Comparison of ENCODE assay signal across 1 cellular context in the genomic region with DNA sequence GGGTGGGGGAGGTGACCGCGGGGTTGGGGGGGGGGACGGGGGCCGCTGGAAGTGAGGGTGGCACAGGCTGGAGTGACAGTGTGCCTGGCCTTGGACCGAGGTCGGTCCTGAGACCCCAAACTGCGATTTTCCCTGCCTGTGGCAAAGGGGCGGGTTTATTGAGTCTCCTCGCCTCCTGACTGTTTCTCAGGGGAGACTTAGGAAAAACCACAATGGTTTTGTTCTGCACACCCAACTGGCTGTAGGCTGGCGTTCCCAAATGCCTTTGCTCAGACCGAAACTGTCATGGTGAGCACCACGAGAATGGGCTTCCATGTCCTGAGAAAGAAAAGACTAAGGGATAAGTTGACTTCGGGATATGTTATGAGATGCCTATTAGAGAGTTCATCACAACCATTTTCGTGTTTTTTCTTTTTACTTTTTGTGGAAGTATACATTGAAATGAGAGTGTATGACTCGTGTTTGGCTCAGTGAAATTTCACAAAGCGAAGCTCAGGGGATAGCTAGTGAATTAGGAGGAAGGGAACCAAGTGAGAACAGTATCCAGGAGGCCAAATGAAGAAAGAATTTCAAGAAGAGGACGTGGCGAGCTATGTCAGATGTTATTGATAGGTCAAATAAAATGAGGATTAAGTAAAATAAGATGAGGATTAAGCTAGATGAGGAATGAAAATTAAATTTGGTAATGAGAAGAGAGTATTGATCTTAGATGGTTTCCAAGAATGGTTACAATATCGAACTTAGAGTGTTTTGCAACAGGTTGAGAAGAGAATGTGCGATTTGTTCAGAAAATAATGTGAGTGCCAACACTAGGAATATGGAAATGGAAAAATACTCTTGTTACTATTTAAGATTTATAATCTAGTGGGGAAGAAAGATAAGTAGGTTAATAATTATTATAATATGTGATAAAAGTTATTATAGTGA.
TF ChIP-seq lines count a peak whose summit lies in the region.

No MANE protein-coding gene starts in this region.

TF ChIP-seq in H1, 55 proteins besides CTCF, POLR2A, EP300 and RAD21:
- no peak for TF ChIP-seq TBP (IDR thresholded peaks at IDR 0.05; ENCODE audit: low read depth, low read length)
- TF ChIP-seq, protein P1, sequence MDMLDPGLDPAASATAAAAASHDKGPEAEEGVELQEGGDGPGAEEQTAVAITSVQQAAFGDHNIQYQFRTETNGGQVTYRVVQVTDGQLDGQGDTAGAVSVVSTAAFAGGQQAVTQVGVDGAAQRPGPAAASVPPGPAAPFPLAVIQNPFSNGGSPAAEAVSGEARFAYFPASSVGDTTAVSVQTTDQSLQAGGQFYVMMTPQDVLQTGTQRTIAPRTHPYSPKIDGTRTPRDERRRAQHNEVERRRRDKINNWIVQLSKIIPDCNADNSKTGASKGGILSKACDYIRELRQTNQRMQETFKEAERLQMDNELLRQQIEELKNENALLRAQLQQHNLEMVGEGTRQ (IDR thresholded peaks at IDR 0.05; ENCODE audit: low read length) = no peak
- no peak for TF ChIP-seq CBX8 (IDR thresholded peaks at IDR 0.05; ENCODE audit: borderline replicate concordance, low read depth, low read length)
- no peak for TF ChIP-seq SIRT6 (IDR thresholded peaks at IDR 0.05; ENCODE audit: low read length)
- TF ChIP-seq TEAD4 (IDR thresholded peaks at IDR 0.05; ENCODE audit: low read depth, low read length) = no peak
- TF ChIP-seq HDAC6 (IDR thresholded peaks at IDR 0.05; ENCODE audit: low read depth, low read length) = no peak
- TF ChIP-seq MAFK (IDR thresholded peaks at IDR 0.05; ENCODE audit: low read depth, low read length) = no peak
- TF ChIP-seq CHD1 (IDR thresholded peaks at IDR 0.05; ENCODE audit: low read depth, low read length) = no peak
- TF ChIP-seq GTF2F1 (IDR thresholded peaks at IDR 0.05; ENCODE audit: borderline replicate concordance, low read depth, low read length) = no peak
- no peak for TF ChIP-seq CEBPB (IDR thresholded peaks at IDR 0.05; ENCODE audit: low read depth, low read length)
- TF ChIP-seq ASH2L (IDR thresholded peaks at IDR 0.05; ENCODE audit: low read length) = no peak
- TF ChIP-seq BCL11A (IDR thresholded peaks at IDR 0.05; ENCODE audit: low read depth in 2 of 2, low read length in 2 of 2) = no peak
- TF ChIP-seq ZNF274 (IDR thresholded peaks at IDR 0.05; ENCODE audit: borderline replicate concordance, extremely low read depth, low read length) = no peak
- TF ChIP-seq JUND (IDR thresholded peaks at IDR 0.05; ENCODE audit: low read length) = no peak
- no peak for TF ChIP-seq RBBP5 (IDR thresholded peaks at IDR 0.05; ENCODE audit: borderline replicate concordance, low read depth, low read length)
- TF ChIP-seq SP1 (IDR thresholded peaks at IDR 0.05; ENCODE audit: low read depth, low read length) = no peak
- TF ChIP-seq, protein P2, sequence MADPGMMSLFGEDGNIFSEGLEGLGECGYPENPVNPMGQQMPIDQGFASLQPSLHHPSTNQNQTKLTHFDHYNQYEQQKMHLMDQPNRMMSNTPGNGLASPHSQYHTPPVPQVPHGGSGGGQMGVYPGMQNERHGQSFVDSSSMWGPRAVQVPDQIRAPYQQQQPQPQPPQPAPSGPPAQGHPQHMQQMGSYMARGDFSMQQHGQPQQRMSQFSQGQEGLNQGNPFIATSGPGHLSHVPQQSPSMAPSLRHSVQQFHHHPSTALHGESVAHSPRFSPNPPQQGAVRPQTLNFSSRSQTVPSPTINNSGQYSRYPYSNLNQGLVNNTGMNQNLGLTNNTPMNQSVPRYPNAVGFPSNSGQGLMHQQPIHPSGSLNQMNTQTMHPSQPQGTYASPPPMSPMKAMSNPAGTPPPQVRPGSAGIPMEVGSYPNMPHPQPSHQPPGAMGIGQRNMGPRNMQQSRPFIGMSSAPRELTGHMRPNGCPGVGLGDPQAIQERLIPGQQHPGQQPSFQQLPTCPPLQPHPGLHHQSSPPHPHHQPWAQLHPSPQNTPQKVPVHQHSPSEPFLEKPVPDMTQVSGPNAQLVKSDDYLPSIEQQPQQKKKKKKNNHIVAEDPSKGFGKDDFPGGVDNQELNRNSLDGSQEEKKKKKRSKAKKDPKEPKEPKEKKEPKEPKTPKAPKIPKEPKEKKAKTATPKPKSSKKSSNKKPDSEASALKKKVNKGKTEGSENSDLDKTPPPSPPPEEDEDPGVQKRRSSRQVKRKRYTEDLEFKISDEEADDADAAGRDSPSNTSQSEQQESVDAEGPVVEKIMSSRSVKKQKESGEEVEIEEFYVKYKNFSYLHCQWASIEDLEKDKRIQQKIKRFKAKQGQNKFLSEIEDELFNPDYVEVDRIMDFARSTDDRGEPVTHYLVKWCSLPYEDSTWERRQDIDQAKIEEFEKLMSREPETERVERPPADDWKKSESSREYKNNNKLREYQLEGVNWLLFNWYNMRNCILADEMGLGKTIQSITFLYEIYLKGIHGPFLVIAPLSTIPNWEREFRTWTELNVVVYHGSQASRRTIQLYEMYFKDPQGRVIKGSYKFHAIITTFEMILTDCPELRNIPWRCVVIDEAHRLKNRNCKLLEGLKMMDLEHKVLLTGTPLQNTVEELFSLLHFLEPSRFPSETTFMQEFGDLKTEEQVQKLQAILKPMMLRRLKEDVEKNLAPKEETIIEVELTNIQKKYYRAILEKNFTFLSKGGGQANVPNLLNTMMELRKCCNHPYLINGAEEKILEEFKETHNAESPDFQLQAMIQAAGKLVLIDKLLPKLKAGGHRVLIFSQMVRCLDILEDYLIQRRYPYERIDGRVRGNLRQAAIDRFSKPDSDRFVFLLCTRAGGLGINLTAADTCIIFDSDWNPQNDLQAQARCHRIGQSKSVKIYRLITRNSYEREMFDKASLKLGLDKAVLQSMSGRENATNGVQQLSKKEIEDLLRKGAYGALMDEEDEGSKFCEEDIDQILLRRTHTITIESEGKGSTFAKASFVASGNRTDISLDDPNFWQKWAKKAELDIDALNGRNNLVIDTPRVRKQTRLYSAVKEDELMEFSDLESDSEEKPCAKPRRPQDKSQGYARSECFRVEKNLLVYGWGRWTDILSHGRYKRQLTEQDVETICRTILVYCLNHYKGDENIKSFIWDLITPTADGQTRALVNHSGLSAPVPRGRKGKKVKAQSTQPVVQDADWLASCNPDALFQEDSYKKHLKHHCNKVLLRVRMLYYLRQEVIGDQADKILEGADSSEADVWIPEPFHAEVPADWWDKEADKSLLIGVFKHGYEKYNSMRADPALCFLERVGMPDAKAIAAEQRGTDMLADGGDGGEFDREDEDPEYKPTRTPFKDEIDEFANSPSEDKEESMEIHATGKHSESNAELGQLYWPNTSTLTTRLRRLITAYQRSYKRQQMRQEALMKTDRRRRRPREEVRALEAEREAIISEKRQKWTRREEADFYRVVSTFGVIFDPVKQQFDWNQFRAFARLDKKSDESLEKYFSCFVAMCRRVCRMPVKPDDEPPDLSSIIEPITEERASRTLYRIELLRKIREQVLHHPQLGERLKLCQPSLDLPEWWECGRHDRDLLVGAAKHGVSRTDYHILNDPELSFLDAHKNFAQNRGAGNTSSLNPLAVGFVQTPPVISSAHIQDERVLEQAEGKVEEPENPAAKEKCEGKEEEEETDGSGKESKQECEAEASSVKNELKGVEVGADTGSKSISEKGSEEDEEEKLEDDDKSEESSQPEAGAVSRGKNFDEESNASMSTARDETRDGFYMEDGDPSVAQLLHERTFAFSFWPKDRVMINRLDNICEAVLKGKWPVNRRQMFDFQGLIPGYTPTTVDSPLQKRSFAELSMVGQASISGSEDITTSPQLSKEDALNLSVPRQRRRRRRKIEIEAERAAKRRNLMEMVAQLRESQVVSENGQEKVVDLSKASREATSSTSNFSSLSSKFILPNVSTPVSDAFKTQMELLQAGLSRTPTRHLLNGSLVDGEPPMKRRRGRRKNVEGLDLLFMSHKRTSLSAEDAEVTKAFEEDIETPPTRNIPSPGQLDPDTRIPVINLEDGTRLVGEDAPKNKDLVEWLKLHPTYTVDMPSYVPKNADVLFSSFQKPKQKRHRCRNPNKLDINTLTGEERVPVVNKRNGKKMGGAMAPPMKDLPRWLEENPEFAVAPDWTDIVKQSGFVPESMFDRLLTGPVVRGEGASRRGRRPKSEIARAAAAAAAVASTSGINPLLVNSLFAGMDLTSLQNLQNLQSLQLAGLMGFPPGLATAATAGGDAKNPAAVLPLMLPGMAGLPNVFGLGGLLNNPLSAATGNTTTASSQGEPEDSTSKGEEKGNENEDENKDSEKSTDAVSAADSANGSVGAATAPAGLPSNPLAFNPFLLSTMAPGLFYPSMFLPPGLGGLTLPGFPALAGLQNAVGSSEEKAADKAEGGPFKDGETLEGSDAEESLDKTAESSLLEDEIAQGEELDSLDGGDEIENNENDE (IDR thresholded peaks at IDR 0.05; ENCODE audit: insufficient replicate concordance, low read length) = no peak
- TF ChIP-seq SUZ12 (IDR thresholded peaks at IDR 0.05; ENCODE audit: low read length) = no peak
